Comparison of ENCODE assay signal across 8 cellular contexts in genomic region chr19:925087-925911, GRCh38. TPM values are rescaled to one million over a fixed set of nuclear protein-coding genes. Genes with fewer than 3 reads are reported as not detected.
DNase-seq lines count a peak whose midpoint lies in the region; ATAC-seq and TF ChIP-seq lines count a peak whose summit lies in the region.

No MANE protein-coding gene starts in this region.

- peaks cover 0 to 37% of the 10 kb centered on the region in 2 donors for H3K4me1 ChIP-seq in right atrium auricular region

- H3K27me3 Mint-ChIP-seq in T-helper 1 cell treated with Interleukin-12 subunit alpha and Interleukin-12 subunit beta and Interleukin-4 antibody, amounts not matched to agents 30 μg/mL and 1 μg/mL, for 36 hours (ENCODE audit: low read depth), result peaks cover 3% of the 10 kb centered on the region
- peaks cover 13% of the 10 kb centered on the region for H3K27me3 Mint-ChIP-seq in progenitor cell of endocrine pancreas

- peak overlapping the region; percentile 80 to 89 for H3K27ac ChIP-seq in right atrium auricular region

- H3K9me3 Mint-ChIP-seq in T-helper 1 cell treated with Interleukin-12 subunit alpha and Interleukin-12 subunit beta and Interleukin-4 antibody, amounts not matched to agents 30 μg/mL and 1 μg/mL, for 36 hours, result no peaks in the 10 kb centered on the region
- no peaks in the 10 kb centered on the region for H3K9me3 Mint-ChIP-seq in progenitor cell of endocrine pancreas (ENCODE audit: low read depth)

- peaks cover 1% of the 10 kb centered on the region for H3K36me3 Mint-ChIP-seq in T-helper 1 cell treated with Interleukin-12 subunit alpha and Interleukin-12 subunit beta and Interleukin-4 antibody, amounts not matched to agents 30 μg/mL and 1 μg/mL, for 36 hours (ENCODE audit: low read depth)
- H3K36me3 Mint-ChIP-seq in progenitor cell of endocrine pancreas (ENCODE audit: insufficient read depth), result peaks cover 3% of the 10 kb centered on the region

- H3K4me3 Mint-ChIP-seq in T-helper 1 cell treated with Interleukin-12 subunit alpha and Interleukin-12 subunit beta and Interleukin-4 antibody, amounts not matched to agents 30 μg/mL and 1 μg/mL, for 36 hours, result peak overlapping the region; percentile 71
- peak overlapping the region; percentile 74 for H3K4me3 Mint-ChIP-seq in progenitor cell of endocrine pancreas (ENCODE audit: low read depth)

- peaks cover 14% of the 10 kb centered on the region for H3K4me1 Mint-ChIP-seq in T-helper 1 cell treated with Interleukin-12 subunit alpha and Interleukin-12 subunit beta and Interleukin-4 antibody, amounts not matched to agents 30 μg/mL and 1 μg/mL, for 36 hours (ENCODE audit: low read depth)
- H3K4me1 Mint-ChIP-seq in progenitor cell of endocrine pancreas (ENCODE audit: low read depth), result peaks cover 3% of the 10 kb centered on the region

- H3K9me3 ChIP-seq in right atrium auricular region, result no peaks in the 10 kb centered on the region

- in situ Hi-C loops in GM13976 (cut with MboI; ENCODE audit: low sequenced_read_pairs, unreplicated experiment), result no loop called here

- DNase-seq in GM13976 (ENCODE audit: low spot score), result peak; percentile 91
- DNase-seq in NCI-H128 (lab: John Stamatoyannopoulos, UW; ENCODE audit: unreplicated experiment), result peak; percentile 55
- DNase-seq in anterior cingulate cortex (lab: John Stamatoyannopoulos, UW), result peak in 56 of 58 donors; percentile 23 to 91 (median 70)
- peak; percentile 85 for DNase-seq in right atrium auricular region (ENCODE audit: low spot score)
- DNase-seq in progenitor cell of endocrine pancreas (ENCODE audit: low spot score, unreplicated experiment), result peak; percentile 67
- DNase-seq in mesenteric fat pad (ENCODE audit: low spot score), result no peak

- peak overlapping the region; percentile 57 for H3K27ac Mint-ChIP-seq in T-helper 1 cell treated with Interleukin-12 subunit alpha and Interleukin-12 subunit beta and Interleukin-4 antibody, amounts not matched to agents 30 μg/mL and 1 μg/mL, for 36 hours
- H3K27ac Mint-ChIP-seq in progenitor cell of endocrine pancreas, result peak overlapping the region; percentile 74

- H3K4me3 ChIP-seq in right atrium auricular region, result peak overlapping the region; percentile 76 to 94

- peaks cover 0 to 7% of the 10 kb centered on the region in 2 donors for H3K27me3 ChIP-seq in right atrium auricular region

- TF ChIP-seq CTCF in GM13976 (IDR thresholded peaks at IDR 0.05; ENCODE audit: borderline replicate concordance, control extremely low read depth, extremely low read depth, insufficient read depth, missing control alignments), result no peak
- TF ChIP-seq CTCF in right atrium auricular region (IDR thresholded peaks at IDR 0.05), result no peak
- TF ChIP-seq CTCF in progenitor cell of endocrine pancreas (IDR thresholded peaks at IDR 0.05; ENCODE audit: unreplicated experiment), result peak; percentile 8

- no peaks in the 10 kb centered on the region for H3K36me3 ChIP-seq in right atrium auricular region

- ATAC-seq in HG02798 (IDR thresholded peaks at IDR 0.05; ENCODE audit: poor library complexity, unreplicated experiment), result peak; percentile 67

RNA-seq across cellular contexts. Expression of gene ARID3A, which starts 0.5 kb away (rescaled TPM):
- total RNA-seq in right atrium auricular region (1 to 10 TPM; 1.7 to 3.4 TPM), progenitor cell of endocrine pancreas (149 and 154 TPM in 2 replicates), mesenteric fat pad (19.5 TPM)

RNA-seq across cellular contexts. Expression of gene KISS1R, which starts 8.2 kb away (rescaled TPM):
- total RNA-seq in right atrium auricular region (not detected), progenitor cell of endocrine pancreas (5.8 and 6.1 TPM in 2 replicates), mesenteric fat pad (not detected)

RNA-seq across cellular contexts. Expression of gene R3HDM4, which starts 12.3 kb away (rescaled TPM):
- total RNA-seq in right atrium auricular region (10 to 100 TPM; 19.5 to 30.4 TPM), progenitor cell of endocrine pancreas (61.4 and 63.1 TPM in 2 replicates), mesenteric fat pad (48.2 TPM)

RNA-seq across cellular contexts. Expression of gene RNU6-9, which starts 32.0 kb away (rescaled TPM):
- total RNA-seq in right atrium auricular region (not detected), progenitor cell of endocrine pancreas (not detected in 2 replicates), mesenteric fat pad (not detected)

RNA-seq across cellular contexts. Expression of gene MED16, which starts 32.3 kb away (rescaled TPM):
- total RNA-seq in right atrium auricular region (10 to 100 TPM; 17.7 to 26.5 TPM), progenitor cell of endocrine pancreas (87.2 and 91.7 TPM in 2 replicates), mesenteric fat pad (28.8 TPM)
